In the genomic region with DNA sequence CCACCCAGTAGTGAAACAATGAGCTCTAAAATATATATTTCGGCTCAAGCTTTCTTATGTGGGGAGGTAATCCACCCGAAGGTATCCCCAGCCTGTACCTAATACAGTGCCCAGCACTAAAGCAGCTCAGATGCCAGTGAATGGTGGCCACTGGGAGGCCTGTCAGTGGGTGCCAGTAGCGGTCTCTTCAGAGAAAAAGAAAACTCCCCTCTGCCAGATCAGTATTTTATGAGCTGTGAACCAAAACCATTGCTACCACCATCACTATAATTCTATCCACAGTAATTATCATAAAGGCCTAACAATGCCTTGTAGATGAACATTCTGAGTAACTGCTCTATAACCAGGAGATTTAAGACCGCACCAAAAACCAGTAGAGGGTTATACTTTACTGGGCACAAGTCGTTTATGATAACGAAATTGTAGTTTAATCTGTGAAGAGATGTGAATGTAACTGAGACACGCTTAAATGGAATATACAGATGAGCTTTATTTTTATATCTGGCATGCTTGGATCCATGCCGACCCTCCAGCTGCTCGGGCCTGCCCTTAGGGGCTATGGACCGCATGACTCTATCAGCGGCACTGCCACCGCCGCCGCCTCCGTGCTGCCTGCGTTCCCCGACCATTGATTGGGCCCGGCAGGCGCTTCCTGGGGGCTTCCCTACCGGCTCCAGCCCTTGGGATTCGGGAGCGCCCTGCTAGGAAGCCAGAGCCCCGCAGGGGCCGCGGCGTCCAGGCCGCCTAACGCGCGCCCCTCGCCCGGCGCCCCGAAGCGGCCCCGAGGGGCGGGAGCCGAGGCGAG, we compare ENCODE assay signal across 8 cellular contexts. TPM values are rescaled to one million over a fixed set of nuclear protein-coding genes. Genes with fewer than 3 reads are reported as not detected.
DNase-seq lines count a peak whose midpoint lies in the region; ATAC-seq and TF ChIP-seq lines count a peak whose summit lies in the region.

No MANE protein-coding gene starts in this region.

- H3K9me3 Mint-ChIP-seq in activated CD4-positive, alpha-beta memory T cell treated with anti-CD3 and anti-CD28 coated beads for 36 hours, result peaks cover 7% of the 10 kb centered on the region

- intact Hi-C loops in A673 (cut with micrococcal nuclease; ENCODE audit: unreplicated experiment), result no loop called here
- intact Hi-C loops in activated CD4-positive, alpha-beta memory T cell treated with anti-CD3 and anti-CD28 coated beads for 36 hours (cut with micrococcal nuclease), result loop anchor here (1.0 to 5.0 kb wide), 8 partner anchors 18 to 577 kb away; partner anchors contain the start of genes SLC9B2 and UBE2D3

- H3K27ac Mint-ChIP-seq in activated CD4-positive, alpha-beta memory T cell treated with anti-CD3 and anti-CD28 coated beads for 36 hours, result peak overlapping the region; percentile 84

- POLR2A ChIA-PET in A673 (lab: Charles Lee; ENCODE audit: low non-redundant PET), result interaction anchor here (0.7 kb wide), 1 partner anchor 328 kb away, joined by 5 read pairs; no protein-coding TSS in a partner anchor
- POLR2A ChIA-PET in activated CD4-positive, alpha-beta memory T cell treated with anti-CD3 and anti-CD28 coated beads for 36 hours (lab: Charles Lee), result interaction anchor here (0.9 to 3.3 kb wide), 12 partner anchors 11 to 327 kb away, joined by 3 to 12 read pairs (median 6); partner anchors contain the start of genes SLC39A8 and UBE2D3

- H3K9me3 ChIP-seq in A673 (ENCODE audit: low read depth, low read length, poor library complexity, severe bottlenecking), result no peaks in the 10 kb centered on the region
- no peaks in the 10 kb centered on the region for H3K9me3 ChIP-seq in subcutaneous abdominal adipose tissue (ENCODE audit: control insufficient read depth in 5 of 5, low read length in 5 of 5)

- H3K27me3 ChIP-seq in A673 (replicated peaks; ENCODE audit: insufficient read depth, low read depth, low read length, poor library complexity) (no peaks in the 10 kb centered on the region), subcutaneous abdominal adipose tissue (ENCODE audit: control insufficient read depth in 5 of 5, insufficient read depth in 4 of 5, low read length in 5 of 5) (no peaks in the 10 kb centered on the region)

- CTCF ChIA-PET in A673 (lab: Charles Lee), result no interaction called here
- CTCF ChIA-PET in activated CD4-positive, alpha-beta memory T cell treated with anti-CD3 and anti-CD28 coated beads for 36 hours (lab: Charles Lee), result interaction anchor here (0.7 to 1.5 kb wide), 9 partner anchors 19 to 328 kb away, joined by 3 to 6 read pairs (median 3); no protein-coding TSS in a partner anchor

- H3K27me3 Mint-ChIP-seq in activated CD4-positive, alpha-beta memory T cell treated with anti-CD3 and anti-CD28 coated beads for 36 hours, result no peaks in the 10 kb centered on the region

- peak overlapping the region; percentile 78 for H3K27ac ChIP-seq in A673 (ENCODE audit: low read depth, low read length, poor library complexity, severe bottlenecking)
- H3K27ac ChIP-seq in subcutaneous abdominal adipose tissue (ENCODE audit: low read depth, low read length), result peak overlapping the region; percentile 92

- DNase-seq in A673 (ENCODE audit: low spot score), result peak; percentile 33
- DNase-seq in NCI-H2029 treated with DMSO at 0.1 percent for 48 hours (lab: John Stamatoyannopoulos, UW), result peak; percentile 19
- peak; percentile 59 for DNase-seq in activated CD4-positive, alpha-beta memory T cell treated with anti-CD3 and anti-CD28 coated beads for 36 hours
- peak; percentile 31 for DNase-seq in epidermal melanocyte (ENCODE audit: insufficient read length, low spot score)
- DNase-seq in midbrain (lab: John Stamatoyannopoulos, UW), result peak; percentile 77

- no peaks in the 10 kb centered on the region for H3K36me3 ChIP-seq in A673 (ENCODE audit: insufficient read depth, low read length, poor library complexity, severe bottlenecking)
- H3K36me3 ChIP-seq in subcutaneous abdominal adipose tissue (ENCODE audit: control insufficient read depth in 5 of 5, insufficient read depth in 5 of 5, low read length in 5 of 5), result no peaks in the 10 kb centered on the region

- H3K4me3 Mint-ChIP-seq in activated CD4-positive, alpha-beta memory T cell treated with anti-CD3 and anti-CD28 coated beads for 36 hours, result peak overlapping the region; percentile 75

- ATAC-seq in GM18498 (IDR thresholded peaks at IDR 0.05; ENCODE audit: unreplicated experiment), result peak; percentile 34
- ATAC-seq in HG02885 (IDR thresholded peaks at IDR 0.05; ENCODE audit: poor library complexity, unreplicated experiment), result peak; percentile 30

- peaks cover 25% of the 10 kb centered on the region for H3K36me3 Mint-ChIP-seq in activated CD4-positive, alpha-beta memory T cell treated with anti-CD3 and anti-CD28 coated beads for 36 hours

- peak overlapping the region; percentile 82 to 99 (median 94) for H3K9ac ChIP-seq in subcutaneous abdominal adipose tissue (ENCODE audit: low read length in 5 of 5)

- BruUV-seq in A673 (replicated peaks; lab: Mats Ljungman, UMichigan), result TSS peak; percentile 85

- TF ChIP-seq CTCF in A673 (conservative IDR thresholded peaks at IDR 0.05; ENCODE audit: low read depth, low read length), result no peak

- H3K4me1 Mint-ChIP-seq in activated CD4-positive, alpha-beta memory T cell treated with anti-CD3 and anti-CD28 coated beads for 36 hours (ENCODE audit: low read depth), result peaks cover 22% of the 10 kb centered on the region

- H3K4me3 ChIP-seq in A673 (ENCODE audit: low read depth, low read length, poor library complexity, severe bottlenecking) (peak overlapping the region; percentile 81), subcutaneous abdominal adipose tissue (ENCODE audit: low read depth in 1 of 5, low read length in 5 of 5) (peak overlapping the region; percentile 68 to 93 (median 83))

- H3K4me1 ChIP-seq in A673 (ENCODE audit: insufficient read depth, low read length, poor library complexity, severe bottlenecking) (peaks cover 5% of the 10 kb centered on the region), subcutaneous abdominal adipose tissue (ENCODE audit: control insufficient read depth in 5 of 5, insufficient read depth in 5 of 5, low read length in 5 of 5) (peaks cover 0 to 37% (median 36%) of the 10 kb centered on the region in 5 donors)

RNA-seq across cellular contexts. Expression of gene NFKB1, which starts 0.6 kb away (rescaled TPM):
- 25.3 and 26.1 TPM in 2 replicates for total RNA-seq in A673 (2021)
- total RNA-seq in activated CD4-positive, alpha-beta memory T cell treated with anti-CD3 and anti-CD28 coated beads for 36 hours, result 100 to 1,000 TPM; 122 to 133 TPM

Comparison
In these comparisons a context has a peak if more than half of its experiments do, and no peak if none do; other contexts are left out.
1. Peak in every context shown above with its lines: DNase-seq, ATAC-seq, H3K4me3 ChIP-seq and H3K27ac ChIP-seq.
2. DNase-seq: peak in every context shown above with its lines; median percentile 77 in midbrain; 59 in activated CD4-positive, alpha-beta memory T cell treated with anti-CD3 and anti-CD28 coated beads for 36 hours; 33 in A673; 31 in epidermal melanocyte; 19 in NCI-H2029 treated with DMSO at 0.1 percent for 48 hours.